9 cellular contexts compared by ENCODE assay signal in the genomic region with DNA sequence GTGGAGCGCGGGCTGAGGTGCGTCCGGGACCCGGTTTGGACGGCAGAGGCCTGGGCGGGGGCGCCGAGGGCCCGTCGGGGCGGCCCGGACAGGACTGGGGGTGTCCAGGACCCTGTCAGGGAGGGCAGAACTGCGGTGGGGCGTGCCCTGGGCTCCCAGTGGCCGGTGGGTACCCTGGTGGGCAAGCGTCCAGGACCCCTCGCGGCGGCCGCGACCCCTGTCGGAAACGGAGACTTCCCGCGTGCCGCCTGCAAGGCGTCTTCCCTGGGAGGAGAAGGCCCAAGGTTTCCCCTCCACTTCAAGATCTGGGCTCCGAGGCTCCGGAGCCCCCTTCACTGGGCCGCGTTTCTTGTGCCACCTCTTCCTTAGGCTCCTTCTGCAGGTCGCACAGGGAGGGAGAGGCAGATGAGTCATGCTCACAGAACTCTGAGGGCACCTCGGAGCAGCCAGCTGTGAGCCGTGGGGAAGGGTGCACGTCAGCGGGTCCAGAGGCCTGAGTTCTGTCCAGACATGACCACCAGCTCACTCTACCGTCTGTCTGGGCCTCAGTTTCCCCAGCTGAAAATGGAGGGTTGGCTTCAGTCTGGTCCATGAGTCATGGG. TPM values are rescaled to one million over a fixed set of nuclear protein-coding genes. Genes with fewer than 3 reads are reported as not detected.
DNase-seq lines count a peak whose midpoint lies in the region; ATAC-seq, FAIRE-seq and TF ChIP-seq lines count a peak whose summit lies in the region.
"Had no signal": no experiment of that assay in that cellular context is flagged by ENCODE, and none has a peak within 500 bp of the region (broad histone marks: within the 10 kb centered on the region; RNA-seq: fewer than 3 reads in every experiment).

No MANE protein-coding gene starts in this region.

- H3K9ac ChIP-seq in ES-I3 (ENCODE audit: low read depth, low read length) (peak overlapping the region; percentile 55), H9 (ENCODE audit: extremely low read depth, insufficient read length, low read length) (no peak overlapping the region), kidney (ENCODE audit: low read length in 2 of 2) (no peak overlapping the region)

- intact Hi-C loops in kidney (cut with DNase I), result no loop called here

- no peak overlapping the region for H3K56ac ChIP-seq in H9 (ENCODE audit: insufficient read length, low read depth, low read length)

- CTCF ChIA-PET in activated CD4-positive, alpha-beta memory T cell treated with anti-CD3 and anti-CD28 coated beads, Interleukin-2, amount 10 ng/mL, durations not matched to agents 7 days and 5 days (lab: Charles Lee), result interaction anchor here (1.2 kb wide), 1 partner anchor 12 kb away, joined by 3 read pairs; no protein-coding TSS in a partner anchor

- no peak overlapping the region for H4K5ac ChIP-seq in H9 (ENCODE audit: insufficient read length, low read depth, low read length)

- peak overlapping the region; percentile 72 for H3K4me2 ChIP-seq in H9 (ENCODE audit: insufficient read depth, insufficient read length, low read length)

- H3K14ac ChIP-seq in H9 (ENCODE audit: insufficient read depth, low read length), result peak overlapping the region; percentile 9; the same call in 1 of the 2 replicates

- no peak overlapping the region for H4K8ac ChIP-seq in H9 (replicated peaks; ENCODE audit: insufficient read length, low read depth, low read length)

- H3K4me3 Mint-ChIP-seq in H9, result peak overlapping the region; percentile 58 to 74
- H3K4me3 Mint-ChIP-seq in activated CD4-positive, alpha-beta memory T cell treated with anti-CD3 and anti-CD28 coated beads, Interleukin-2, amount 10 ng/mL, durations not matched to agents 7 days and 5 days, result peak overlapping the region; percentile 53

- H4K91ac ChIP-seq in H9 (ENCODE audit: insufficient read length, low read depth, low read length), result no peak overlapping the region

- no peaks in the 10 kb centered on the region; a peak in 1 of 7 replicates for H3K36me3 Mint-ChIP-seq in H9 (ENCODE audit: insufficient read depth in 1 of 3, low read depth in 3 of 3)
- no peaks in the 10 kb centered on the region for H3K36me3 Mint-ChIP-seq in activated CD4-positive, alpha-beta memory T cell treated with anti-CD3 and anti-CD28 coated beads, Interleukin-2, amount 10 ng/mL, durations not matched to agents 7 days and 5 days (ENCODE audit: low read depth)

- peaks cover 77% of the 10 kb centered on the region for H3K27me3 Mint-ChIP-seq in H9 (ENCODE audit: low read depth)
- peaks cover 58% of the 10 kb centered on the region for H3K27me3 Mint-ChIP-seq in activated CD4-positive, alpha-beta memory T cell treated with anti-CD3 and anti-CD28 coated beads, Interleukin-2, amount 10 ng/mL, durations not matched to agents 7 days and 5 days

- no peak overlapping the region for H2AK5ac ChIP-seq in H9 (ENCODE audit: insufficient read length, low read length)

- H3K9me3 Mint-ChIP-seq in H9, result no peaks in the 10 kb centered on the region
- H3K9me3 Mint-ChIP-seq in activated CD4-positive, alpha-beta memory T cell treated with anti-CD3 and anti-CD28 coated beads, Interleukin-2, amount 10 ng/mL, durations not matched to agents 7 days and 5 days, result no peaks in the 10 kb centered on the region

- peak overlapping the region in 1 of 2 donors; percentile 39 for H3K4me3 ChIP-seq in kidney (ENCODE audit: low read length in 2 of 2)
- H3K4me3 ChIP-seq in thoracic aorta, result peak overlapping the region; percentile 69

- ATAC-seq in thoracic aorta (ENCODE audit: insufficient number of reproducible peaks, low FRiP score, low read depth), result no peak
- no peak for ATAC-seq in HG02981 (IDR thresholded peaks at IDR 0.05; ENCODE audit: unreplicated experiment)

- peaks cover 14 to 23% of the 10 kb centered on the region in 2 experiments for H3K4me1 Mint-ChIP-seq in H9
- H3K4me1 Mint-ChIP-seq in activated CD4-positive, alpha-beta memory T cell treated with anti-CD3 and anti-CD28 coated beads, Interleukin-2, amount 10 ng/mL, durations not matched to agents 7 days and 5 days, result peaks cover 25% of the 10 kb centered on the region

- no peak for FAIRE-seq in kidney (lab: Jason Lieb, UNC)

- H3K36me3 ChIP-seq in ES-I3 (ENCODE audit: insufficient read depth, low read length) (no peaks in the 10 kb centered on the region), kidney (ENCODE audit: control insufficient read depth in 1 of 2, insufficient read depth in 2 of 2, low read length in 2 of 2) (no peaks in the 10 kb centered on the region), thoracic aorta (no peaks in the 10 kb centered on the region)

- H3K4ac ChIP-seq in H9 (ENCODE audit: low read depth, low read length), result no peak overlapping the region

- H2BK12ac ChIP-seq in H9 (ENCODE audit: insufficient read length, low read depth, low read length), result no peak overlapping the region

- no peak overlapping the region for H3T11ph ChIP-seq in H9 (ENCODE audit: low read length)

- H2BK15ac ChIP-seq in H9 (ENCODE audit: low read depth, low read length), result no peak overlapping the region; the same call in 1 of the 2 replicates

- no peaks in the 10 kb centered on the region for H3K79me2 ChIP-seq in H9 (ENCODE audit: insufficient read depth, low read length)

- H3K18ac ChIP-seq in H9 (ENCODE audit: insufficient read length, low read depth, low read length), result no peak overlapping the region

- no peak for DNase-seq in H9
- no peak for DNase-seq in activated CD4-positive, alpha-beta memory T cell treated with anti-CD3 and anti-CD28 coated beads, Interleukin-2, amount 10 ng/mL, durations not matched to agents 7 days and 5 days
- peak; percentile 78 for DNase-seq in kidney
- DNase-seq in thoracic aorta (ENCODE audit: low spot score), result no peak
- no peak for DNase-seq in GDM1 (lab: John Stamatoyannopoulos, UW)
- no peak for DNase-seq in kidney glomerular epithelial cell (lab: John Stamatoyannopoulos, UW)

- H2AFZ ChIP-seq in H9 (ENCODE audit: low read length), result no peak overlapping the region

- H3K9me3 ChIP-seq in ES-I3 (ENCODE audit: control insufficient read depth, insufficient read depth, low read length) (no peaks in the 10 kb centered on the region), H9 (ENCODE audit: control insufficient read depth, low read depth, low read length) (no peaks in the 10 kb centered on the region), kidney (ENCODE audit: control insufficient read depth in 1 of 2, low read length in 2 of 2) (no peaks in the 10 kb centered on the region), thoracic aorta (no peaks in the 10 kb centered on the region)

- POLR2A ChIA-PET in activated CD4-positive, alpha-beta memory T cell treated with anti-CD3 and anti-CD28 coated beads, Interleukin-2, amount 10 ng/mL, durations not matched to agents 7 days and 5 days (lab: Charles Lee), result interaction anchor here (1.0 to 1.5 kb wide), 2 partner anchors 45 to 47 kb away, joined by 4 to 5 read pairs; no protein-coding TSS in a partner anchor

- no peak for TF ChIP-seq CTCF in H9 (conservative IDR thresholded peaks at IDR 0.05)
- TF ChIP-seq CTCF in kidney (IDR thresholded peaks at IDR 0.05; ENCODE audit: borderline replicate concordance, extremely low read depth, insufficient read depth), result no peak
- TF ChIP-seq CTCF in thoracic aorta (IDR thresholded peaks at IDR 0.05), result no peak

- H3K27me3 ChIP-seq in H9 (ENCODE audit: insufficient read depth, low read length) (peaks cover 15% of the 10 kb centered on the region; the same call in 1 of the 2 replicates), thoracic aorta (replicated peaks; ENCODE audit: insufficient read depth) (no peaks in the 10 kb centered on the region)

- H4K20me1 ChIP-seq in H9 (ENCODE audit: control insufficient read depth, insufficient read depth, insufficient read length), result no peaks in the 10 kb centered on the region

- WGBS in H9 (ENCODE audit: extremely low coverage, insufficient read length, low lambda C conversion rate), result no CpG with 5 or more reads among the region's 38 CpGs

- no peak overlapping the region; a peak in 1 of 7 replicates for H3K27ac Mint-ChIP-seq in H9
- no peak overlapping the region for H3K27ac Mint-ChIP-seq in activated CD4-positive, alpha-beta memory T cell treated with anti-CD3 and anti-CD28 coated beads, Interleukin-2, amount 10 ng/mL, durations not matched to agents 7 days and 5 days

- peaks cover 12% of the 10 kb centered on the region for H3K23me2 ChIP-seq in H9 (ENCODE audit: insufficient read length, low read depth, low read length, poor library complexity, severe bottlenecking)

- H3K4me1 ChIP-seq in ES-I3 (ENCODE audit: insufficient read depth, low read length) (peaks cover 4% of the 10 kb centered on the region), H9 (ENCODE audit: insufficient read depth, low read length) (no peaks in the 10 kb centered on the region; the same call in 1 of the 2 replicates), kidney (ENCODE audit: control insufficient read depth in 1 of 2, insufficient read depth in 1 of 2, low read depth in 1 of 2, low read length in 2 of 2) (peaks cover 5 to 7% of the 10 kb centered on the region in 2 donors), thoracic aorta (ENCODE audit: control insufficient read depth in 1 of 2, low read depth in 2 of 2) (peaks cover 8 to 12% of the 10 kb centered on the region in 2 donors)

- H3K27ac ChIP-seq in H9 (ENCODE audit: insufficient read length, low read depth, low read length), result no peak overlapping the region
- H3K27ac ChIP-seq in kidney (ENCODE audit: low read depth in 2 of 2, low read length in 2 of 2), result no peak overlapping the region
- H3K27ac ChIP-seq in thoracic aorta, result peak overlapping the region in 1 of 2 donors; percentile 9

- H3K23ac ChIP-seq in H9 (ENCODE audit: insufficient read length, low read depth, low read length), result no peak overlapping the region

- no peak overlapping the region for H2BK20ac ChIP-seq in H9 (ENCODE audit: low read depth, low read length, poor library complexity, severe bottlenecking)

- no peak overlapping the region for H2BK120ac ChIP-seq in H9 (ENCODE audit: low read depth, low read length, poor library complexity, severe bottlenecking)

- no peaks in the 10 kb centered on the region for H3K79me1 ChIP-seq in H9 (ENCODE audit: insufficient read depth, low read depth, low read length, poor library complexity, severe bottlenecking)

- H2BK5ac ChIP-seq in H9 (ENCODE audit: insufficient read length, low read length), result no peak overlapping the region

RNA-seq across cellular contexts. Expression of gene ALOX5, which starts 0.5 kb away (rescaled TPM):
- total RNA-seq in H9 (2021) (3.2 and 3.7 TPM in 2 replicates), kidney (58.1 TPM), thoracic aorta (10 to 100 TPM; 64.1 to 69.7 TPM)
- total RNA-seq in activated CD4-positive, alpha-beta memory T cell treated with anti-CD3 and anti-CD28 coated beads, Interleukin-2, amount 10 ng/mL, durations not matched to agents 7 days and 5 days, result 1 to 10 TPM; 6.8 to 7.5 TPM
- polyA plus RNA-seq in kidney (ENCODE audit: insufficient read depth, low read depth, low replicate concordance), result 2.5 TPM

RNA-seq across cellular contexts. Expression of gene OR13A1, which starts 59.1 kb away (rescaled TPM):
- total RNA-seq in H9 (2021) (0.13 and 0.15 TPM in 2 replicates), kidney (not detected), thoracic aorta (under 1 TPM in 1 of 2 donors, not detected in 1; 0.85 TPM)
- not detected for total RNA-seq in activated CD4-positive, alpha-beta memory T cell treated with anti-CD3 and anti-CD28 coated beads, Interleukin-2, amount 10 ng/mL, durations not matched to agents 7 days and 5 days
- polyA plus RNA-seq in kidney (ENCODE audit: insufficient read depth, low read depth, low replicate concordance), result not detected
- total RNA-seq: pulmonary artery endothelial cell had no signal
